Comparison of ENCODE assay signal across 8 cellular contexts in the genomic region with DNA sequence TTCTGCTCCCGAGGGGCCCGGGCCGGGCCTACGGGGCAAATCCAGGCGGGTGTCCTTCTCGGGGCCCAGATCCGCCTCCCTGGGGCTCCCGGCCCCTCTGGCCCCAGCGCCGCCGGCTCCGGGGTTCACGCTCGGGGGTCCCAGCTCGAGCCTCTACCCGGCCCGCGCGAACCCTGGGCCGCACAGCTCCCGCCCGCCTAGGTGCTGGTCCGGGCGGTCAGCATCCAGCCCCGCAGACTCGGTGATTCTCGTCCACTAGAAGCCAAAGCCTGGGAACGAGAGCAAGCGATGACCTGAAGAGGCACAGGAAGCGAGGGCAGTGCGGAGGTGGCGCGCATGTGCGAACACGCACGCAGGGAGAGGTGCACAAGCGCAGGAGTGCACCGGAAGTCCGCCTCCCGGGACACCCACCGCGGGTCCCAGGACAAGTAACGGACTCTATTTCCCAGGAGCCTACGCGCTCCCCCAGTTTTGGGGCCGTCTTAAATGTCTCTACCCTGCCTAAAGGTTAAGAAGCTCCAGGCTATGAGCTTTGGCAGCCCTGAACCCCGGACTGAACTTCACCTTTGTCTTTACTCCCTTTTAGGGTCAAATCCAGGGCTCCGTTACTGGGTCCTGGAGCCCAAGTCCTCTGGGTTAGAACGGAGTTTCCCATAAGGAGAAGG. TPM values are rescaled to one million over a fixed set of nuclear protein-coding genes. Genes with fewer than 3 reads are reported as not detected.
DNase-seq lines count a peak whose midpoint lies in the region; ATAC-seq and TF ChIP-seq lines count a peak whose summit lies in the region.
"Not testable (repeated sequence)": the region's sequence is repeated elsewhere in the genome, so short reads cannot be mapped to it uniquely, and the experiment has no call there.

TSS of gene POM121C (minus strand) at position 321 of the 665 bp plus-strand sequence. CDS start 44,803 bp downstream, outside the sequence.

- H3K4me1 Mint-ChIP-seq in activated T-helper 17 cell treated with anti-CD3 and anti-CD28 coated beads, Interleukin-2, amount 50 U/mL, for 72 hours; nephron: not testable (repeated sequence)

- peak within 1 kb of the TSS; percentile 91 for H3K4me3 Mint-ChIP-seq in activated T-helper 17 cell treated with anti-CD3 and anti-CD28 coated beads, Interleukin-2, amount 50 U/mL, for 72 hours
- H3K4me3 Mint-ChIP-seq in nephron = peak within 1 kb of the TSS; percentile 93 to 95 (median 93)

- not testable (repeated sequence) for TF ChIP-seq CTCF in LNCaP clone FGC (IDR thresholded peaks at IDR 0.05; ENCODE audit: control insufficient read depth, extremely low read depth, insufficient read depth); RWPE1 (conservative IDR thresholded peaks at IDR 0.05; ENCODE audit: low read depth); nephron (IDR thresholded peaks at IDR 0.05; ENCODE audit: unreplicated experiment in 3 of 3)

- POLR2A ChIA-PET in RWPE1 (lab: Yijun Ruan, JAX; ENCODE audit: low non-redundant PET) = not testable (repeated sequence)

- H3K36me3 Mint-ChIP-seq in activated T-helper 17 cell treated with anti-CD3 and anti-CD28 coated beads, Interleukin-2, amount 50 U/mL, for 72 hours (ENCODE audit: low read depth) = peaks cover 38% of the 10 kb centered on the region
- peaks cover 12% of the 10 kb centered on the region for H3K36me3 Mint-ChIP-seq in nephron (ENCODE audit: low read depth)

- DNase-seq in EH (ENCODE audit: low read depth) (peak; percentile 93), H4 (ENCODE audit: low spot score) (peak; percentile 97), LNCaP clone FGC (ENCODE audit: low read depth) (peak; percentile 67), RWPE1 (ENCODE audit: low spot score) (peak; percentile 74), fibroblast of peridontal ligament (ENCODE audit: extremely low read depth) (peak; percentile 78)
- peak; percentile 91 for DNase-seq in stimulated activated naive CD8-positive, alpha-beta T cell treated with anti-CD3 and anti-CD28 coated beads, Interleukin-15, Interleukin-2, amounts not matched to agents 100 U/mL and 50 U/mL, for 24 hours

- not testable (repeated sequence) for H3K9me3 Mint-ChIP-seq in activated T-helper 17 cell treated with anti-CD3 and anti-CD28 coated beads, Interleukin-2, amount 50 U/mL, for 72 hours; nephron

- not testable (repeated sequence) for H3K27me3 Mint-ChIP-seq in activated T-helper 17 cell treated with anti-CD3 and anti-CD28 coated beads, Interleukin-2, amount 50 U/mL, for 72 hours; nephron (ENCODE audit: low read depth)

- H3K4me3 ChIP-seq in LNCaP clone FGC (ENCODE audit: low read depth, low read length) = peak within 1 kb of the TSS; percentile 77

- peak within 1 kb of the TSS; percentile 82 for H3K27ac ChIP-seq in RWPE1

- H3K27ac Mint-ChIP-seq in activated T-helper 17 cell treated with anti-CD3 and anti-CD28 coated beads, Interleukin-2, amount 50 U/mL, for 72 hours = peak within 1 kb of the TSS; percentile 85
- H3K27ac Mint-ChIP-seq in nephron = peak within 1 kb of the TSS; percentile 82 to 92 (median 89)

- peak; percentile 100 for ATAC-seq in activated T-helper 17 cell treated with anti-CD3 and anti-CD28 coated beads, Interleukin-2, amount 50 U/mL, for 72 hours (replicated peaks)
- ATAC-seq in stimulated activated naive CD8-positive, alpha-beta T cell treated with anti-CD3 and anti-CD28 coated beads, Interleukin-15, Interleukin-2, amounts not matched to agents 100 U/mL and 50 U/mL, for 24 hours = peak; percentile 100

- CTCF ChIA-PET in RWPE1 (lab: Yijun Ruan, JAX) = not testable (repeated sequence)

RNA-seq across cellular contexts. Expression of gene POM121C, which starts in this region (rescaled TPM):
- 4.9 and 8.8 TPM in 2 replicates for total RNA-seq in H4 (2014; rRNA removed; shearing (Covaris generic))
- total RNA-seq in activated T-helper 17 cell treated with anti-CD3 and anti-CD28 coated beads, Interleukin-2, amount 50 U/mL, for 72 hours = 100 to 1,000 TPM; 108 to 220 TPM

Comparison
In these comparisons a context has a peak if more than half of its experiments do, and no peak if none do; other contexts are left out.
1. Peak in every context shown above with its lines: DNase-seq, ATAC-seq, H3K4me3 ChIP-seq and H3K27ac ChIP-seq.
2. RNA of gene POM121C (total RNA-seq): 108 to 220 TPM in activated T-helper 17 cell treated with anti-CD3 and anti-CD28 coated beads, Interleukin-2, amount 50 U/mL, for 72 hours; 4.9 to 8.8 TPM in H4; every median in the first group is over 10 times any median in the second.